17 cellular contexts compared by ENCODE assay signal in genomic region chr16:53523971-53524548, GRCh38.
"Had no signal": no experiment of that assay in that cellular context is flagged by ENCODE, and none has a peak within 500 bp of the region (broad histone marks: within the 10 kb centered on the region; RNA-seq: fewer than 3 reads in every experiment).

No MANE protein-coding gene starts in this region.

- H3K27me3 ChIP-seq: dorsolateral prefrontal cortex, heart left ventricle, sigmoid colon had no signal

- H3K9me3 ChIP-seq: heart left ventricle, neutrophil, sigmoid colon had no signal

- DNase-seq: cortex of kidney; dorsolateral prefrontal cortex; effector CD8-positive, alpha-beta T cell; heart left ventricle; hippocampal formation; left colon; left ventricle myocardium superior; mesenchymal stem cell; midbrain; posterior cingulate gyrus; sigmoid colon; stimulated activated CD4-positive, alpha-beta T cell treated with anti-CD3 and anti-CD28 coated beads, Interleukin-12 subunit alpha, Interleukin-12 subunit beta, amount 100 ng/mL, for 4 hours; stimulated activated naive CD4-positive, alpha-beta T cell treated with Interleukin-2 at 50 U/mL for 16 hours had no signal

- ATAC-seq: left colon, left ventricle myocardium superior had no signal

- H3K36me3 ChIP-seq: heart left ventricle, neutrophil, sigmoid colon had no signal

- H3K9me3 Mint-ChIP-seq: nephron had no signal

- H3K4me3 Mint-ChIP-seq: nephron had no signal

- H3K4me3 ChIP-seq: dorsolateral prefrontal cortex, heart left ventricle, lung, sigmoid colon, skin epidermis had no signal

- H3K4me1 ChIP-seq: sigmoid colon had no signal

- H3K27ac ChIP-seq: dorsolateral prefrontal cortex, heart left ventricle, neutrophil, sigmoid colon, skin epidermis had no signal
